Comparison of ENCODE assay signal across 10 cellular contexts in genomic region chr16:3087243-3087791, GRCh38. TPM values are rescaled to one million over a fixed set of nuclear protein-coding genes. Genes with fewer than 3 reads are reported as not detected.
A peak's percentile ranks its signal among the peaks of the same experiment; 100 is the strongest.
DNase-seq lines count a peak whose midpoint lies in the region; ATAC-seq, FAIRE-seq and TF ChIP-seq lines count a peak whose summit lies in the region.
"Had no signal": no experiment of that assay in that cellular context is flagged by ENCODE, and none has a peak within 500 bp of the region (broad histone marks: within the 10 kb centered on the region; RNA-seq: fewer than 3 reads in every experiment).

No MANE protein-coding gene starts in this region.

- H3K4me1 ChIP-seq in pancreas (no peaks in the 10 kb centered on the region), mesenchymal stem cell (ENCODE audit: control insufficient read depth, insufficient read depth, low read depth, low read length) (peaks cover 11% of the 10 kb centered on the region)

- no peak overlapping the region for H2BK120ac ChIP-seq in mesenchymal stem cell (ENCODE audit: low read depth, low read length)

- no peak overlapping the region for H2BK5ac ChIP-seq in mesenchymal stem cell (ENCODE audit: low read depth, low read length, poor library complexity, severe bottlenecking)

- no peaks in the 10 kb centered on the region for H3K36me3 ChIP-seq in pancreas
- H3K36me3 ChIP-seq in mesenchymal stem cell (ENCODE audit: control insufficient read depth in 1 of 2, insufficient read depth in 2 of 2, low read depth in 1 of 2, low read length in 2 of 2): no peaks in the 10 kb centered on the region

- no peak overlapping the region for H2AFZ ChIP-seq in mesenchymal stem cell (ENCODE audit: low read depth, low read length)

- no peaks in the 10 kb centered on the region for H3K27me3 ChIP-seq in pancreas
- H3K27me3 ChIP-seq in mesenchymal stem cell (ENCODE audit: control insufficient read depth in 1 of 2, insufficient read depth in 1 of 2, low read length in 2 of 2): peaks cover 12 to 56% of the 10 kb centered on the region in 2 experiments

- no peak overlapping the region for H3K18ac ChIP-seq in mesenchymal stem cell (ENCODE audit: low read depth in 1 of 2, low read length in 2 of 2)

- H3K79me1 ChIP-seq in mesenchymal stem cell (replicated peaks; ENCODE audit: low read length, poor library complexity, severe bottlenecking): no peaks in the 10 kb centered on the region

- no peak overlapping the region for H4K91ac ChIP-seq in mesenchymal stem cell (ENCODE audit: low read length)

- ATAC-seq in pancreas (peak in 3 of 4 donors; percentile 47 to 85 (median 50)), HG03378 (IDR thresholded peaks at IDR 0.05; ENCODE audit: unreplicated experiment) (no peak)

- 70 to 72% methylated on average over 12 of the region's 12 CpGs for WGBS in pancreas, 2 donors
- 78% methylated on average over 12 of the region's 12 CpGs for WGBS in mesenchymal stem cell

- H3K9me3 ChIP-seq in pancreas (no peaks in the 10 kb centered on the region), mesenchymal stem cell (ENCODE audit: control insufficient read depth, low read length) (no peaks in the 10 kb centered on the region)

- no peak overlapping the region for H2BK12ac ChIP-seq in mesenchymal stem cell (ENCODE audit: low read length in 2 of 2)

- no peak overlapping the region for H3K4me3 ChIP-seq in fibroblast of mammary gland (ENCODE audit: control insufficient read depth, low read depth, low read length)
- H3K4me3 ChIP-seq in pancreas: peak overlapping the region in 1 of 4 donors; percentile 18
- no peak overlapping the region for H3K4me3 ChIP-seq in mesenchymal stem cell (ENCODE audit: insufficient read depth in 1 of 2, low read depth in 1 of 2, low read length in 2 of 2)

- H3K14ac ChIP-seq in mesenchymal stem cell (ENCODE audit: low read length in 2 of 2): no peak overlapping the region

- no peak for FAIRE-seq in pancreas (lab: Jason Lieb, UNC)
- FAIRE-seq in RCC 7860 (lab: Jason Lieb, UNC): no peak
- FAIRE-seq: endometrium had no signal

- H3K9ac ChIP-seq in mesenchymal stem cell (ENCODE audit: low read length): no peak overlapping the region

- H2BK15ac ChIP-seq in mesenchymal stem cell (ENCODE audit: low read depth, poor library complexity, severe bottlenecking): no peak overlapping the region

- H3K27ac ChIP-seq in pancreas (no peak overlapping the region), mesenchymal stem cell (ENCODE audit: low read length, poor library complexity, severe bottlenecking) (no peak overlapping the region)

- H3K4me2 ChIP-seq in mesenchymal stem cell (ENCODE audit: low read length, poor library complexity, severe bottlenecking): no peak overlapping the region

- peak; percentile 11 for TF ChIP-seq CTCF in fibroblast of mammary gland (conservative IDR thresholded peaks at IDR 0.05; ENCODE audit: control insufficient read depth, insufficient read depth, low read depth, low read length)
- no peak for TF ChIP-seq CTCF in pancreas (IDR thresholded peaks at IDR 0.05)

- no peak overlapping the region for H3K4ac ChIP-seq in mesenchymal stem cell (ENCODE audit: low read depth in 1 of 2, low read length in 2 of 2)

- H3K23ac ChIP-seq in mesenchymal stem cell (ENCODE audit: low read length in 2 of 2): no peak overlapping the region

- no peak overlapping the region for H2AK5ac ChIP-seq in mesenchymal stem cell (ENCODE audit: low read length, severe bottlenecking)

- peak; percentile 62 for DNase-seq in ELF-1 (ENCODE audit: low read depth, low spot score)
- peak; percentile 22 for DNase-seq in OCI-M1 (lab: John Stamatoyannopoulos, UW)
- no peak for DNase-seq in fibroblast of mammary gland (ENCODE audit: low read depth)
- no peak for DNase-seq in pancreas
- no peak for DNase-seq in RCC 7860 (ENCODE audit: low spot score)
- no peak for DNase-seq in mesenchymal stem cell
- no peak for DNase-seq in T-helper 9 cell
- DNase-seq: stimulated activated CD4-positive, alpha-beta T cell treated with anti-CD3 and anti-CD28 coated beads, Interleukin-12 subunit alpha, Interleukin-12 subunit beta, amount 100 ng/mL, for 4 hours had no signal

- H4K8ac ChIP-seq in mesenchymal stem cell (ENCODE audit: low read length): no peak overlapping the region

- intact Hi-C loops in pancreas (cut with DNase I): no loop called here

RNA-seq across cellular contexts. Expression of gene ZSCAN10, which starts 11.8 kb away (rescaled TPM):
- total RNA-seq in pancreas: under 1 TPM in 1 of 6 donors, not detected in 5; 0.35 TPM
- not detected for polyA plus RNA-seq in pancreas
- not detected for polyA plus RNA-seq in mesenchymal stem cell (2013, experiment 1 of 2)
- polyA plus RNA-seq in mesenchymal stem cell (2013, experiment 2 of 2): not detected

RNA-seq across cellular contexts. Expression of gene IL32, which starts 21.9 kb away (rescaled TPM):
- 100 to 1,000 TPM; 151 to 928 (median 250) TPM for total RNA-seq in pancreas
- polyA plus RNA-seq in pancreas: 100 to 1,000 TPM; 232 to 815 TPM
- 5.7 TPM for polyA plus RNA-seq in mesenchymal stem cell (2013, experiment 1 of 2)
- polyA plus RNA-seq in mesenchymal stem cell (2013, experiment 2 of 2): 5.9 TPM

RNA-seq across cellular contexts. Expression of gene ZNF205, which starts 25.1 kb away (rescaled TPM):
- 1 to 10 TPM; 6.5 to 10.0 (median 8.0) TPM for total RNA-seq in pancreas
- 10 to 100 TPM; 22.4 to 43.3 TPM for polyA plus RNA-seq in pancreas
- polyA plus RNA-seq in mesenchymal stem cell (2013, experiment 1 of 2): 8.4 TPM
- 8.1 TPM for polyA plus RNA-seq in mesenchymal stem cell (2013, experiment 2 of 2)

RNA-seq across cellular contexts. Expression of gene MMP25, which starts 41.0 kb away (rescaled TPM):
- 1 to 10 TPM in 2 of 6 donors, under 1 TPM in 4; 0.28 to 1.6 (median 0.72) TPM for total RNA-seq in pancreas
- 1 to 10 TPM; 1.4 to 1.6 TPM for polyA plus RNA-seq in pancreas
- 0.01 TPM for polyA plus RNA-seq in mesenchymal stem cell (2013, experiment 1 of 2)
- 0.01 TPM for polyA plus RNA-seq in mesenchymal stem cell (2013, experiment 2 of 2)

RNA-seq across cellular contexts. Expression of gene ZNF213, which starts 47.5 kb away (rescaled TPM):
- total RNA-seq in pancreas: 1 to 10 TPM; 5.0 to 8.8 (median 6.7) TPM
- polyA plus RNA-seq in pancreas: 1 to 10 TPM; 5.8 to 7.5 TPM
- 6.1 TPM for polyA plus RNA-seq in mesenchymal stem cell (2013, experiment 1 of 2)
- 5.7 TPM for polyA plus RNA-seq in mesenchymal stem cell (2013, experiment 2 of 2)

Comparison
In these comparisons a context has a peak if more than half of its experiments do, and no peak if none do; other contexts are left out.
1. DNase-seq: peak in ELF-1 (single experiment) and OCI-M1 (single experiment); none in fibroblast of mammary gland (single experiment), pancreas (0 of 6), RCC 7860 (single experiment), mesenchymal stem cell (single experiment) and T-helper 9 cell (single experiment).